In genomic region chr4:156496797-156497196, GRCh38 we compare ENCODE assay signal across 25 cellular contexts.
DNase-seq lines count a peak whose midpoint lies in the region; TF ChIP-seq lines count a peak whose summit lies in the region.
"Had no signal": no experiment of that assay in that cellular context is flagged by ENCODE, and none has a peak within 500 bp of the region (broad histone marks: within the 10 kb centered on the region; RNA-seq: fewer than 3 reads in every experiment).

No MANE protein-coding gene starts in this region.

- H3K9me3 ChIP-seq in adipocyte (ENCODE audit: control insufficient read depth, low read length) (no peaks in the 10 kb centered on the region), skeletal muscle satellite cell (replicated peaks; ENCODE audit: low read length) (no peaks in the 10 kb centered on the region)
- H3K9me3 ChIP-seq: colonic mucosa, neutrophil, psoas muscle, SJCRH30, suprapubic skin had no signal

- H3K9ac ChIP-seq in adipocyte (ENCODE audit: low read length) (peak overlapping the region; percentile 33), skeletal muscle satellite cell (ENCODE audit: low read depth, low read length) (peak overlapping the region; percentile 69)
- H3K9ac ChIP-seq: KMS-11 had no signal

- peaks cover 31% of the 10 kb centered on the region for H3K4me1 ChIP-seq in adipocyte (ENCODE audit: control insufficient read depth, insufficient read depth, low read length)
- peaks cover 61% of the 10 kb centered on the region for H3K4me1 ChIP-seq in skeletal muscle satellite cell (ENCODE audit: control insufficient read depth, insufficient read depth, low read length)
- H3K4me1 ChIP-seq: colonic mucosa, psoas muscle, SJCRH30 had no signal

- peak; percentile 65 for DNase-seq in EL
- DNase-seq in adipocyte (ENCODE audit: low read depth): peak; percentile 32
- peak; percentile 22 for DNase-seq in fibroblast of pulmonary artery (ENCODE audit: low read depth)
- no peak for DNase-seq in T-helper 1 cell
- no peak for DNase-seq in NCI-H510A treated with DMSO at 0.1 percent for 48 hours (lab: John Stamatoyannopoulos, UW)
- DNase-seq in NCI-H82 treated with DMSO at 0.1 percent for 48 hours (lab: John Stamatoyannopoulos, UW; ENCODE audit: unreplicated experiment): no peak
- DNase-seq: activated CD4-positive, CD25-positive, alpha-beta regulatory T cell treated with anti-CD3 and anti-CD28 coated beads, Interleukin-2, amount 50 U/mL, for 72 hours; activated CD8-positive, alpha-beta T cell treated with anti-CD3 and anti-CD28 coated beads for 36 hours; activated effector memory CD4-positive, alpha-beta T cell treated with Interleukin-2 at 50 U/mL for 16 hours; activated T-cell treated with anti-CD3 and anti-CD28 coated beads for 4 hours; CD8-positive, alpha-beta memory T cell; colonic mucosa; DMS153; effector memory CD4-positive, alpha-beta T cell; GOT3; kidney glomerular epithelial cell; mammary epithelial cell; NCI-H526; psoas muscle; SJCRH30 had no signal

- H3K4me3 ChIP-seq in adipocyte (ENCODE audit: low read length) (no peak overlapping the region), fibroblast of pulmonary artery (replicated peaks; ENCODE audit: low read depth, low read length) (no peak overlapping the region), skeletal muscle satellite cell (ENCODE audit: low read length) (no peak overlapping the region)
- H3K4me3 ChIP-seq: colonic mucosa, psoas muscle, SJCRH30, smooth muscle cell, suprapubic skin had no signal

- peak overlapping the region; percentile 37 for H3K4me2 ChIP-seq in skeletal muscle satellite cell (ENCODE audit: low read length)
- H3K4me2 ChIP-seq: KMS-11, smooth muscle cell had no signal

- H3K27me3 ChIP-seq in adipocyte (replicated peaks; ENCODE audit: control insufficient read depth, insufficient read depth, low read length) (no peaks in the 10 kb centered on the region), skeletal muscle satellite cell (ENCODE audit: control insufficient read depth, insufficient read depth, low read length) (no peaks in the 10 kb centered on the region)
- H3K27me3 ChIP-seq: colonic mucosa, neutrophil, SJCRH30, suprapubic skin had no signal

- H3K36me3 ChIP-seq in adipocyte (ENCODE audit: control insufficient read depth, insufficient read depth, low read length, severe bottlenecking) (no peaks in the 10 kb centered on the region), skeletal muscle satellite cell (ENCODE audit: insufficient read depth, low read length) (no peaks in the 10 kb centered on the region)
- H3K36me3 ChIP-seq: colonic mucosa, neutrophil, SJCRH30, suprapubic skin had no signal

- TF ChIP-seq CTCF in fibroblast of pulmonary artery (IDR thresholded peaks at IDR 0.05; ENCODE audit: low read length, missing control alignments): no peak

Comparison
In these comparisons a context has a peak if more than half of its experiments do, and no peak if none do; other contexts are left out.
1. DNase-seq: peak in EL (single experiment), adipocyte (single experiment) and fibroblast of pulmonary artery (single experiment); none in T-helper 1 cell (0 of 5), NCI-H510A treated with DMSO at 0.1 percent for 48 hours (single experiment) and NCI-H82 treated with DMSO at 0.1 percent for 48 hours (single experiment).